In genomic region chr17:80698297-80698696, GRCh38 we compare ENCODE assay signal across 19 cellular contexts.
"Had no signal": no experiment of that assay in that cellular context is flagged by ENCODE, and none has a peak within 500 bp of the region (broad histone marks: within the 10 kb centered on the region; RNA-seq: fewer than 3 reads in every experiment).

No MANE protein-coding gene starts in this region.

- ATAC-seq: activated CD8-positive, alpha-beta T cell treated with anti-CD3 and anti-CD28 coated beads, Interleukin-2, amount 10 ng/mL, durations not matched to agents 7 days and 5 days; left colon; lower lobe of right lung; naive thymus-derived CD8-positive, alpha-beta T cell; stimulated activated memory B cell treated with anti-CD40 and anti-IgM and Interleukin-4, amounts not matched to agents 10 μg/mL and 1 μg/mL and 100 μg/mL, for 72 hours had no signal

- H3K4me3 Mint-ChIP-seq: activated CD4-positive, alpha-beta T cell treated with anti-CD3 and anti-CD28 coated beads, Interleukin-2, amount 10 ng/mL, durations not matched to agents 7 days and 5 days; activated CD8-positive, alpha-beta T cell treated with anti-CD3 and anti-CD28 coated beads, Interleukin-2, amount 10 ng/mL, durations not matched to agents 7 days and 5 days; activated naive CD8-positive, alpha-beta T cell; stimulated activated memory B cell treated with anti-CD40 and anti-IgM and Interleukin-4, amounts not matched to agents 10 μg/mL and 1 μg/mL and 100 μg/mL, for 72 hours; type B pancreatic cell had no signal

- H3K36me3 ChIP-seq: lower lobe of right lung, sigmoid colon had no signal

- H3K27ac Mint-ChIP-seq: stimulated activated memory B cell treated with anti-CD40 and anti-IgM and Interleukin-4, amounts not matched to agents 10 μg/mL and 1 μg/mL and 100 μg/mL, for 72 hours; type B pancreatic cell had no signal

- H3K27me3 ChIP-seq: sigmoid colon, testis had no signal

- H3K9me3 ChIP-seq: lower lobe of right lung, sigmoid colon, testis had no signal

- H3K36me3 Mint-ChIP-seq: type B pancreatic cell had no signal

- H3K27me3 Mint-ChIP-seq: activated CD4-positive, alpha-beta T cell treated with anti-CD3 and anti-CD28 coated beads, Interleukin-2, amount 10 ng/mL, durations not matched to agents 7 days and 5 days; activated naive CD8-positive, alpha-beta T cell; naive thymus-derived CD8-positive, alpha-beta T cell; stimulated activated memory B cell treated with anti-CD40 and anti-IgM and Interleukin-4, amounts not matched to agents 10 μg/mL and 1 μg/mL and 100 μg/mL, for 72 hours; type B pancreatic cell had no signal

- DNase-seq: activated CD4-positive, alpha-beta T cell treated with anti-CD3 and anti-CD28 coated beads, Interleukin-2, amount 10 ng/mL, durations not matched to agents 7 days and 5 days; activated CD8-positive, alpha-beta T cell treated with anti-CD3 and anti-CD28 coated beads, Interleukin-2, amount 10 ng/mL, durations not matched to agents 7 days and 5 days; activated gamma-delta T cell; dermis blood vessel endothelial cell; effector memory CD4-positive, alpha-beta T cell; hippocampal formation; left colon; lower lobe of right lung; naive thymus-derived CD8-positive, alpha-beta T cell; sigmoid colon; stimulated activated CD4-positive, alpha-beta T cell treated with anti-CD3 and anti-CD28 coated beads, Interleukin-4, amount 100 ng/mL, for 4 hours; T-helper 1 cell; T-helper 9 cell; testis had no signal

- H3K27ac ChIP-seq: lower lobe of right lung, parathyroid adenoma, sigmoid colon, testis had no signal

- FAIRE-seq: islet of Langerhans had no signal

- H3K9ac ChIP-seq: parathyroid adenoma had no signal

- H3K4me1 ChIP-seq: lower lobe of right lung, parathyroid adenoma had no signal

- H3K4me3 ChIP-seq: lower lobe of right lung, sigmoid colon, testis had no signal

- H2AFZ ChIP-seq: parathyroid adenoma had no signal
